Comparison of ENCODE assay signal across 1 cellular context in genomic region chr16:8797364-8798173, GRCh38.
TF ChIP-seq lines count a peak whose summit lies in the region.

TSS of gene PMM2 (plus strand) at chr16:8797839. CDS start at chr16:8797883, 44 bp downstream.
TSS of gene TMEM186 (minus strand) at chr16:8797639. CDS start at chr16:8797614, 25 bp downstream.

TF ChIP-seq in HepG2, 621 proteins besides CTCF, POLR2A, EP300 and RAD21 (continued from another document and continues in another):
- TF ChIP-seq ZNF414 (CRISPR knock-in tag; IDR thresholded peaks at IDR 0.05) (peak; percentile 94), BCLAF1 (IDR thresholded peaks at IDR 0.05) (no peak), SMARCC2 (IDR thresholded peaks at IDR 0.05) (no peak), ZNF746 (CRISPR knock-in tag; IDR thresholded peaks at IDR 0.05) (peak; percentile 90), ATAD3A (CRISPR knock-in tag; IDR thresholded peaks at IDR 0.05) (no peak; the same call in 1 of the 2 replicates), TCF7L2 (IDR thresholded peaks at IDR 0.05; ENCODE audit: low read depth, low read length) (no peak), PHF5A (CRISPR knock-in tag; IDR thresholded peaks at IDR 0.05; ENCODE audit: low read depth, unreplicated experiment) (peak; percentile 98), PAWR (CRISPR knock-in tag; IDR thresholded peaks at IDR 0.05; ENCODE audit: borderline replicate concordance) (peak; percentile 41; the same call in 1 of the 2 replicates), HOXD1 (CRISPR knock-in tag; IDR thresholded peaks at IDR 0.05) (peak; percentile 98), MIER2 (CRISPR knock-in tag; IDR thresholded peaks at IDR 0.05) (peak; percentile 10; the same call in 1 of the 2 replicates), NR0B2 (CRISPR knock-in tag; IDR thresholded peaks at IDR 0.05) (peak; percentile 100), E2F5 (CRISPR knock-in tag; conservative IDR thresholded peaks at IDR 0.05) (peak; percentile 87), TFDP1 (CRISPR knock-in tag; IDR thresholded peaks at IDR 0.05; ENCODE audit: borderline replicate concordance) (peak; percentile 91; the same call in 1 of the 2 replicates), SMC3 (IDR thresholded peaks at IDR 0.05; ENCODE audit: low read length) (0 out of 2 replicates have a peak, but pooled peaks have one; percentile 2), FLYWCH1 (CRISPR knock-in tag; IDR thresholded peaks at IDR 0.05) (peak; percentile 91), TEF (CRISPR knock-in tag; IDR thresholded peaks at IDR 0.05) (peak; percentile 83), SNRNP70 (IDR thresholded peaks at IDR 0.05; ENCODE audit: low read depth, low read length) (no peak), ZNF101 (CRISPR knock-in tag; IDR thresholded peaks at IDR 0.05; ENCODE audit: borderline replicate concordance, low read depth) (peak; percentile 55; the same call in 1 of the 2 replicates), AGO1 (IDR thresholded peaks at IDR 0.05; ENCODE audit: low read depth, low read length, poor library complexity, severe bottlenecking) (peak; percentile 76), NR2F2 (IDR thresholded peaks at IDR 0.05; ENCODE audit: borderline replicate concordance, low read depth) (peak; percentile 71; the same call in 1 of the 2 replicates), NR2F6 (IDR thresholded peaks at IDR 0.05) (peak; percentile 89), NR2F6 (CRISPR knock-in tag; IDR thresholded peaks at IDR 0.05) (peak; percentile 65; the same call in 1 of the 2 replicates), SOX13 (IDR thresholded peaks at IDR 0.05) (peak; percentile 47), SOX13 (CRISPR knock-in tag; conservative IDR thresholded peaks at IDR 0.05 in 1 of 2, IDR thresholded peaks at IDR 0.05 in 1 of 2) (peak in 1 of 2 experiments; percentile 53; a peak in 2 of 4 replicates), SIN3B (IDR thresholded peaks at IDR 0.05; ENCODE audit: low read length) (no peak; the same call in none of the 2 replicates), MLLT10 (CRISPR knock-in tag; IDR thresholded peaks at IDR 0.05) (peak; percentile 40; the same call in 1 of the 2 replicates), HDAC2 (CRISPR knock-in tag; IDR thresholded peaks at IDR 0.05) (peak; percentile 98), TARDBP (CRISPR knock-in tag; IDR thresholded peaks at IDR 0.05) (peak; percentile 98), PBX2 (CRISPR knock-in tag; IDR thresholded peaks at IDR 0.05) (0 out of 2 replicates have a peak, but pooled peaks have one; percentile 38), MAFF (IDR thresholded peaks at IDR 0.05; ENCODE audit: low read depth, low read length) (peak; percentile 9; the same call in 1 of the 2 replicates), ZNF562 (CRISPR knock-in tag; IDR thresholded peaks at IDR 0.05; ENCODE audit: borderline replicate concordance) (no peak), BRD4 (CRISPR knock-in tag; IDR thresholded peaks at IDR 0.05) (peak; percentile 99), ZNF883 (CRISPR knock-in tag; IDR thresholded peaks at IDR 0.05; ENCODE audit: not compliant biosample characterization) (peak; percentile 99), ZNF441 (CRISPR knock-in tag; IDR thresholded peaks at IDR 0.05; ENCODE audit: borderline replicate concordance) (peak; percentile 93), HOXA9 (CRISPR knock-in tag; IDR thresholded peaks at IDR 0.05; ENCODE audit: borderline replicate concordance) (peak; percentile 69; the same call in 1 of the 2 replicates), KDM6A (CRISPR knock-in tag; IDR thresholded peaks at IDR 0.05; ENCODE audit: low read depth) (no peak), ZSCAN9 (CRISPR knock-in tag; IDR thresholded peaks at IDR 0.05; ENCODE audit: borderline replicate concordance) (peak; percentile 99), ZNF572 (CRISPR knock-in tag; IDR thresholded peaks at IDR 0.05) (peak; percentile 97), AGO2 (optimal IDR thresholded peaks at IDR 0.05; ENCODE audit: low read depth, low read length) (peak; percentile 93), DZIP1 (CRISPR knock-in tag; IDR thresholded peaks at IDR 0.05) (peak; percentile 99), PLRG1 (conservative IDR thresholded peaks at IDR 0.05) (no peak), TFAP4 (IDR thresholded peaks at IDR 0.05; ENCODE audit: borderline replicate concordance, low read depth) (peak; percentile 78; the same call in 1 of the 2 replicates), TGIF2 (CRISPR knock-in tag; IDR thresholded peaks at IDR 0.05) (peak; percentile 100), CHD2 (IDR thresholded peaks at IDR 0.05; ENCODE audit: low read depth, low read length) (peak; percentile 45; the same call in 1 of the 2 replicates), SIN3A (IDR thresholded peaks at IDR 0.05; ENCODE audit: borderline replicate concordance, low read depth, low read length) (peak; percentile 100), KMT2B (CRISPR knock-in tag; IDR thresholded peaks at IDR 0.05) (peak; percentile 99), ETV6 (CRISPR knock-in tag; conservative IDR thresholded peaks at IDR 0.05) (peak; percentile 90), ZMAT5 (CRISPR knock-in tag; IDR thresholded peaks at IDR 0.05; ENCODE audit: borderline replicate concordance, low read depth) (no peak), SMARCE1 (IDR thresholded peaks at IDR 0.05; ENCODE audit: borderline replicate concordance) (no peak), ZNF672 (CRISPR knock-in tag; IDR thresholded peaks at IDR 0.05) (no peak), POLR2AphosphoS5 (IDR thresholded peaks at IDR 0.05; ENCODE audit: low read depth, low read length) (peak; percentile 94), BRF2 (CRISPR knock-in tag; IDR thresholded peaks at IDR 0.05) (peak; percentile 92), IRX3 (CRISPR knock-in tag; IDR thresholded peaks at IDR 0.05; ENCODE audit: borderline replicate concordance, low read depth) (peak; percentile 97), ZNF768 (CRISPR knock-in tag; IDR thresholded peaks at IDR 0.05) (peak; percentile 58; the same call in 1 of the 2 replicates)
